Comparison of ENCODE assay signal across 2 cellular contexts in genomic region chr4:111128327-111128726, GRCh38.
TF ChIP-seq lines count a peak whose summit lies in the region.

No MANE protein-coding gene starts in this region.

TF ChIP-seq in HepG2, 621 proteins besides CTCF, POLR2A, EP300 and RAD21 (continued from another document):
- TF ChIP-seq DRAP1 (CRISPR knock-in tag; IDR thresholded peaks at IDR 0.05), result no peak
- no peak for TF ChIP-seq RFX5 (IDR thresholded peaks at IDR 0.05; ENCODE audit: low read depth, low read length)
- TF ChIP-seq NFKBIZ (CRISPR knock-in tag; IDR thresholded peaks at IDR 0.05), result no peak
- TF ChIP-seq TERF1 (CRISPR knock-in tag; IDR thresholded peaks at IDR 0.05), result no peak

TF ChIP-seq in WTC11, 78 proteins besides CTCF, POLR2A, EP300 and RAD21:
- TF ChIP-seq ZBTB43 (CRISPR knock-in tag; IDR thresholded peaks at IDR 0.05) (no peak), GTF2I (CRISPR knock-in tag; conservative IDR thresholded peaks at IDR 0.05) (no peak), ARID4B (CRISPR knock-in tag; IDR thresholded peaks at IDR 0.05; ENCODE audit: borderline replicate concordance) (no peak), USF2 (CRISPR knock-in tag; IDR thresholded peaks at IDR 0.05) (no peak), USF1 (CRISPR knock-in tag; IDR thresholded peaks at IDR 0.05) (no peak), FOXP1 (CRISPR knock-in tag; IDR thresholded peaks at IDR 0.05; ENCODE audit: borderline replicate concordance) (no peak), IRF2 (CRISPR knock-in tag; IDR thresholded peaks at IDR 0.05; ENCODE audit: borderline replicate concordance, low read depth) (no peak), ZNF423 (CRISPR knock-in tag; IDR thresholded peaks at IDR 0.05) (no peak), ZNF232 (CRISPR knock-in tag; IDR thresholded peaks at IDR 0.05) (no peak), ZNF512 (CRISPR knock-in tag; IDR thresholded peaks at IDR 0.05; ENCODE audit: borderline replicate concordance) (no peak), MYBL2 (CRISPR knock-in tag; IDR thresholded peaks at IDR 0.05) (no peak), E2F4 (CRISPR knock-in tag; IDR thresholded peaks at IDR 0.05; ENCODE audit: borderline replicate concordance, low read depth) (no peak)
